ENCODE assay signal across 26 cellular contexts in genomic region chr7:98603010-98603777, GRCh38. TPM values are rescaled to one million over a fixed set of nuclear protein-coding genes. Genes with fewer than 3 reads are reported as not detected.
"Had no signal": no experiment of that assay in that cellular context is flagged by ENCODE, and none has a peak within 500 bp of the region (broad histone marks: within the 10 kb centered on the region; RNA-seq: fewer than 3 reads in every experiment).

No MANE protein-coding gene starts in this region.

- ATAC-seq: heart right ventricle; left cardiac atrium; left lung; lower lobe of right lung; naive thymus-derived CD8-positive, alpha-beta T cell; pancreas; right cardiac atrium; sciatic nerve; stimulated activated effector memory CD8-positive, alpha-beta T cell treated with anti-CD3 and anti-CD28 coated beads, Interleukin-12 subunit alpha, Interleukin-12 subunit beta, amount 100 ng/mL, for 72 hours; stimulated activated naive CD8-positive, alpha-beta T cell treated with anti-CD3 and anti-CD28 coated beads, Interleukin-15, amount 100 ng/mL, for 72 hours; upper lobe of right lung had no signal

- H3K9me3 ChIP-seq: heart right ventricle, left lung, lower lobe of right lung, pancreas, prostate gland, upper lobe of right lung had no signal

- H3K27me3 ChIP-seq: left lung, pancreas, upper lobe of right lung had no signal

- H3K4me3 ChIP-seq: heart right ventricle, left lung, lower lobe of right lung, pancreas, prostate gland, spleen, upper lobe of right lung had no signal

- H3K36me3 ChIP-seq: heart right ventricle, left lung, lower lobe of right lung, pancreas, prostate gland, spleen, upper lobe of right lung had no signal

- DNase-seq: heart right ventricle; hippocampal formation; kidney glomerular epithelial cell; left cardiac atrium; left lung; lower lobe of right lung; mammary epithelial cell; mesenchymal stem cell; naive thymus-derived CD8-positive, alpha-beta T cell; nucleus accumbens; pancreas; posterior cingulate gyrus; retina; right cardiac atrium; small intestine; spleen; stimulated activated CD4-positive, alpha-beta T cell treated with anti-CD3 and anti-CD28 coated beads, Interleukin-4, amount 100 ng/mL, for 24 hours; stimulated activated naive CD4-positive, alpha-beta T cell treated with Interleukin-2 at 50 U/mL for 16 hours; stimulated activated naive CD8-positive, alpha-beta T cell treated with anti-CD3 and anti-CD28 coated beads, Interleukin-15, amount 100 ng/mL, for 72 hours; substantia nigra; trophoblast cell; upper lobe of right lung had no signal

- H3K4me1 ChIP-seq: heart right ventricle, left lung, lower lobe of right lung, pancreas, prostate gland, spleen, upper lobe of right lung had no signal

- H3K27ac ChIP-seq: heart right ventricle, left lung, lower lobe of right lung, pancreas, prostate gland, spleen, upper lobe of right lung had no signal

RNA-seq across cellular contexts. Expression of gene NPTX2, which starts 13.9 kb away (rescaled TPM):
- total RNA-seq: naive thymus-derived CD8-positive, alpha-beta T cell had no signal
- polyA plus RNA-seq: keratinocyte; naive thymus-derived CD8-positive, alpha-beta T cell had no signal
